Comparison of ENCODE assay signal across 1 cellular context in genomic region chr1:47091476-47091875, GRCh38.
A peak's percentile ranks its signal among the peaks of the same experiment; 100 is the strongest.
TF ChIP-seq lines count a peak whose summit lies in the region.

No MANE protein-coding gene starts in this region.

TF ChIP-seq in K562, 482 proteins besides CTCF, POLR2A, EP300 and RAD21:
- peak in 1 of 2 experiments; percentile 69; a peak in 3 of 4 replicates for TF ChIP-seq KDM1A (IDR thresholded peaks at IDR 0.05)
- TF ChIP-seq RBM25 (IDR thresholded peaks at IDR 0.05; ENCODE audit: low read depth, low read length, severe bottlenecking): peak; percentile 82
- TF ChIP-seq ESRRA (IDR thresholded peaks at IDR 0.05; ENCODE audit: borderline replicate concordance, low read depth): 0 out of 2 replicates have a peak, but pooled peaks have one; percentile 12
- peak; percentile 79; the same call in 1 of the 2 replicates for TF ChIP-seq SMARCA5 (IDR thresholded peaks at IDR 0.05)
- peak; percentile 96 for TF ChIP-seq BCOR (IDR thresholded peaks at IDR 0.05)
